16 cellular contexts compared by ENCODE assay signal in the genomic region with DNA sequence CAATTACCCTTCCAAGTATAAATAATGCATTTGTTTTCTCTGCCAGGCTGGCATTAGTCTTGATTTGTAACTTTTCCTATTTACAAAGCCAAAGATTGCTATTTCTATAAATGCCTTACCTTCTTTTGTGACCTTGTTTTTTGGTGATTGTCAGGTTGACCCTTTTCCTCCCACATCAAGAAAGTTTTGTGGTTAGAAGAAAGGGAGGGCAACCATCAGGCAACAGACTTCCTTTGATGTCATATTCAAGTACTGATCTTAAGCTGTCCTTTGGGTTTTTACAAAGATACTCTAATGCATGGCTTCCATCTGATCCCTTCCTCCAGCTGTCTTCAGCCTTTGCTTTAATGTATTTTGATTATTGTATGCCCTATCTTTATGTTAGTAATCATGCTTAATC.
"Had no signal": no experiment of that assay in that cellular context is flagged by ENCODE, and none has a peak within 500 bp of the region (broad histone marks: within the 10 kb centered on the region; RNA-seq: fewer than 3 reads in every experiment).

No MANE protein-coding gene starts in this region.

- FAIRE-seq: bronchial epithelial cell, colon had no signal

- DNase-seq: activated gamma-delta T cell; activated naive CD8-positive, alpha-beta T cell treated with anti-CD3 and anti-CD28 coated beads, Interleukin-2, amount 10 ng/mL, durations not matched to agents 7 days and 5 days; activated T-cell treated with anti-CD3 and anti-CD28 coated beads, Interleukin-2, amount 50 U/mL, for 24 hours; anterior cingulate cortex; gastrocnemius medialis; left lung; small intestine; tibial artery had no signal

- H3K9me3 ChIP-seq: gastrocnemius medialis, left lung, tibial artery, vagina had no signal

- H3K4me3 ChIP-seq: gastrocnemius medialis, left lung, tibial artery, vagina had no signal

- H3K36me3 Mint-ChIP-seq: activated naive CD8-positive, alpha-beta T cell treated with anti-CD3 and anti-CD28 coated beads, Interleukin-2, amount 10 ng/mL, durations not matched to agents 7 days and 5 days; stimulated activated effector memory CD8-positive, alpha-beta T cell treated with anti-CD3 and anti-CD28 coated beads, Interleukin-12 subunit alpha, Interleukin-12 subunit beta, amount 100 ng/mL, for 72 hours had no signal

- H3K27ac ChIP-seq: gastrocnemius medialis, left lung, tibial artery, vagina had no signal

- H3K27ac Mint-ChIP-seq: activated naive CD8-positive, alpha-beta T cell treated with anti-CD3 and anti-CD28 coated beads, Interleukin-2, amount 10 ng/mL, durations not matched to agents 7 days and 5 days; activated T-cell treated with anti-CD3 and anti-CD28 coated beads, Interleukin-2, amount 50 U/mL, for 24 hours; memory B cell; stimulated activated effector memory CD8-positive, alpha-beta T cell treated with anti-CD3 and anti-CD28 coated beads, Interleukin-12 subunit alpha, Interleukin-12 subunit beta, amount 100 ng/mL, for 72 hours; T-helper 2 cell treated with Interferon-gamma antibody and Interleukin-4, amounts not matched to agents 5 μg/mL and 100 μg/mL, for 36 hours had no signal

- ATAC-seq: activated CD4-positive, CD25-positive, alpha-beta regulatory T cell treated with anti-CD3 and anti-CD28 coated beads, Interleukin-2, amount 50 U/mL, for 24 hours; gastrocnemius medialis; left lung; stimulated activated effector memory CD8-positive, alpha-beta T cell treated with anti-CD3 and anti-CD28 coated beads, Interleukin-12 subunit alpha, Interleukin-12 subunit beta, amount 100 ng/mL, for 72 hours had no signal

- H3K27me3 ChIP-seq: gastrocnemius medialis, left lung, tibial artery, vagina had no signal

- H3K4me1 Mint-ChIP-seq: memory B cell; stimulated activated effector memory CD8-positive, alpha-beta T cell treated with anti-CD3 and anti-CD28 coated beads, Interleukin-12 subunit alpha, Interleukin-12 subunit beta, amount 100 ng/mL, for 72 hours had no signal

- H3K9me3 Mint-ChIP-seq: activated naive CD8-positive, alpha-beta T cell treated with anti-CD3 and anti-CD28 coated beads, Interleukin-2, amount 10 ng/mL, durations not matched to agents 7 days and 5 days; activated T-cell treated with anti-CD3 and anti-CD28 coated beads, Interleukin-2, amount 50 U/mL, for 24 hours; stimulated activated effector memory CD8-positive, alpha-beta T cell treated with anti-CD3 and anti-CD28 coated beads, Interleukin-12 subunit alpha, Interleukin-12 subunit beta, amount 100 ng/mL, for 72 hours; T-helper 2 cell treated with Interferon-gamma antibody and Interleukin-4, amounts not matched to agents 5 μg/mL and 100 μg/mL, for 36 hours had no signal

- H3K27me3 Mint-ChIP-seq: activated T-cell treated with anti-CD3 and anti-CD28 coated beads, Interleukin-2, amount 50 U/mL, for 24 hours; memory B cell had no signal

- H3K4me1 ChIP-seq: left lung had no signal

- H3K36me3 ChIP-seq: gastrocnemius medialis, left lung, tibial artery, vagina had no signal

- H3K4me3 Mint-ChIP-seq: activated naive CD8-positive, alpha-beta T cell treated with anti-CD3 and anti-CD28 coated beads, Interleukin-2, amount 10 ng/mL, durations not matched to agents 7 days and 5 days; activated T-cell treated with anti-CD3 and anti-CD28 coated beads, Interleukin-2, amount 50 U/mL, for 24 hours; memory B cell; neural crest cell; stimulated activated effector memory CD8-positive, alpha-beta T cell treated with anti-CD3 and anti-CD28 coated beads, Interleukin-12 subunit alpha, Interleukin-12 subunit beta, amount 100 ng/mL, for 72 hours; T-helper 2 cell treated with Interferon-gamma antibody and Interleukin-4, amounts not matched to agents 5 μg/mL and 100 μg/mL, for 36 hours had no signal
